ENCODE assay signal across 1 cellular context in the genomic region with DNA sequence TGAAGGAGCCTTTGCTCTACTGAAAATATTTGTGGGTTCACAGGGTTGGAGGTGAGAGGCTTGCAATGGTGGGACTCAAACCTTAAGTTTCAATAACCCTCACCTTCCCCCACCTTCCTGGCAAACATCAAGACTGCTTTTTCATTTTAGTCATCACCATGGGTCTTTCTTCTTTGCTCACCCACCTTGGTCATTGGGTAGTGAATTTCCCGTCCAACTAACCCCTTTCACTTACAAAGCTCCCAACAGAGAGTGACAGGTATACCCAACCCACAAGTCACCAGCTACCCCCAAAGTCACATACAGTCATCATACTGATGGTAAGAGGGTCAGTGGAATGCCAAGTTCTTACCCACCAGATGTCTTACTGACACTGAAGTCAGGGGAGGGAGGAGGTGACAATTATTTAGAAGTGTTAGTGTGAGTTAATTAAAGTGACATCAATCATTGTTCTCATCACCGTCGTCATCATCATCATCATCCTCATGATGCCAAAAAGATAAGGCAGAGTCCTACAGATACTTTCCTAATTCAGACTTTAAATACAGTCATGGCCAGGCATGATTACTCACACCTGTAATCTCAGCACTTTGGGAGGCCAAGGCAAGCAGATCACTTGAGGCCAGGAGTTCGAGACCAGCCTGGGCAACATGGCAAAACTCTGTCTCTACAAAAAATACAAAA.
TF ChIP-seq lines count a peak whose summit lies in the region.

No MANE protein-coding gene starts in this region.

TF ChIP-seq in liver, 16 proteins besides CTCF, POLR2A, EP300 and RAD21 (continued from another document):
- TF ChIP-seq, protein P1, sequence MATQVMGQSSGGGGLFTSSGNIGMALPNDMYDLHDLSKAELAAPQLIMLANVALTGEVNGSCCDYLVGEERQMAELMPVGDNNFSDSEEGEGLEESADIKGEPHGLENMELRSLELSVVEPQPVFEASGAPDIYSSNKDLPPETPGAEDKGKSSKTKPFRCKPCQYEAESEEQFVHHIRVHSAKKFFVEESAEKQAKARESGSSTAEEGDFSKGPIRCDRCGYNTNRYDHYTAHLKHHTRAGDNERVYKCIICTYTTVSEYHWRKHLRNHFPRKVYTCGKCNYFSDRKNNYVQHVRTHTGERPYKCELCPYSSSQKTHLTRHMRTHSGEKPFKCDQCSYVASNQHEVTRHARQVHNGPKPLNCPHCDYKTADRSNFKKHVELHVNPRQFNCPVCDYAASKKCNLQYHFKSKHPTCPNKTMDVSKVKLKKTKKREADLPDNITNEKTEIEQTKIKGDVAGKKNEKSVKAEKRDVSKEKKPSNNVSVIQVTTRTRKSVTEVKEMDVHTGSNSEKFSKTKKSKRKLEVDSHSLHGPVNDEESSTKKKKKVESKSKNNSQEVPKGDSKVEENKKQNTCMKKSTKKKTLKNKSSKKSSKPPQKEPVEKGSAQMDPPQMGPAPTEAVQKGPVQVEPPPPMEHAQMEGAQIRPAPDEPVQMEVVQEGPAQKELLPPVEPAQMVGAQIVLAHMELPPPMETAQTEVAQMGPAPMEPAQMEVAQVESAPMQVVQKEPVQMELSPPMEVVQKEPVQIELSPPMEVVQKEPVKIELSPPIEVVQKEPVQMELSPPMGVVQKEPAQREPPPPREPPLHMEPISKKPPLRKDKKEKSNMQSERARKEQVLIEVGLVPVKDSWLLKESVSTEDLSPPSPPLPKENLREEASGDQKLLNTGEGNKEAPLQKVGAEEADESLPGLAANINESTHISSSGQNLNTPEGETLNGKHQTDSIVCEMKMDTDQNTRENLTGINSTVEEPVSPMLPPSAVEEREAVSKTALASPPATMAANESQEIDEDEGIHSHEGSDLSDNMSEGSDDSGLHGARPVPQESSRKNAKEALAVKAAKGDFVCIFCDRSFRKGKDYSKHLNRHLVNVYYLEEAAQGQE (IDR thresholded peaks at IDR 0.05) = no peak
